10 cellular contexts compared by ENCODE assay signal in genomic region chr6:44475417-44475778, GRCh38.
DNase-seq lines count a peak whose midpoint lies in the region; ATAC-seq and TF ChIP-seq lines count a peak whose summit lies in the region.
"Had no signal": no experiment of that assay in that cellular context is flagged by ENCODE, and none has a peak within 500 bp of the region (broad histone marks: within the 10 kb centered on the region; RNA-seq: fewer than 3 reads in every experiment).

No MANE protein-coding gene starts in this region.

- ATAC-seq in GM19351 (IDR thresholded peaks at IDR 0.05; ENCODE audit: unreplicated experiment) (peak; percentile 18), HG02610 (IDR thresholded peaks at IDR 0.05; ENCODE audit: unreplicated experiment) (peak; percentile 14), GM21737 (IDR thresholded peaks at IDR 0.05; ENCODE audit: unreplicated experiment) (no peak), HG03460 (IDR thresholded peaks at IDR 0.05; ENCODE audit: unreplicated experiment) (no peak)
- peak; percentile 8 for ATAC-seq in activated naive CD8-positive, alpha-beta T cell treated with anti-CD3 and anti-CD28 coated beads, Interleukin-2, amount 50 U/mL, for 24 hours

- H3K4me2 ChIP-seq in parathyroid adenoma (ENCODE audit: low read length), result no peak overlapping the region

- H3K27ac Mint-ChIP-seq in activated naive CD8-positive, alpha-beta T cell treated with anti-CD3 and anti-CD28 coated beads, Interleukin-2, amount 50 U/mL, for 24 hours, result no peak overlapping the region

- H3K27me3 ChIP-seq in parathyroid adenoma (ENCODE audit: control insufficient read depth, insufficient read depth, low read length), result no peaks in the 10 kb centered on the region
- no peaks in the 10 kb centered on the region for H3K27me3 ChIP-seq in effector memory CD4-positive, alpha-beta T cell (replicated peaks; ENCODE audit: control insufficient read depth, insufficient read depth, low read length, poor library complexity, severe bottlenecking)
- H3K27me3 ChIP-seq: heart left ventricle, testis had no signal

- no peak overlapping the region for H3K4me3 Mint-ChIP-seq in activated naive CD8-positive, alpha-beta T cell treated with anti-CD3 and anti-CD28 coated beads, Interleukin-2, amount 50 U/mL, for 24 hours

- TF ChIP-seq CTCF in parathyroid adenoma (IDR thresholded peaks at IDR 0.05), result no peak

- no peak overlapping the region for H3K9ac ChIP-seq in parathyroid adenoma

- H3K9me3 ChIP-seq in parathyroid adenoma (ENCODE audit: control insufficient read depth, low read length), result no peaks in the 10 kb centered on the region
- H3K9me3 ChIP-seq in effector memory CD4-positive, alpha-beta T cell (ENCODE audit: control insufficient read depth, low read length), result no peaks in the 10 kb centered on the region
- H3K9me3 ChIP-seq: heart left ventricle, testis had no signal

- H3K4me1 Mint-ChIP-seq in activated naive CD8-positive, alpha-beta T cell treated with anti-CD3 and anti-CD28 coated beads, Interleukin-2, amount 50 U/mL, for 24 hours, result peaks cover 2% of the 10 kb centered on the region

- H3K27ac ChIP-seq in parathyroid adenoma, result no peak overlapping the region
- no peak overlapping the region for H3K27ac ChIP-seq in effector memory CD4-positive, alpha-beta T cell (ENCODE audit: insufficient read depth, low read length, poor library complexity, severe bottlenecking)
- H3K27ac ChIP-seq: testis had no signal

- H3K36me3 ChIP-seq in parathyroid adenoma (ENCODE audit: control insufficient read depth, insufficient read depth, low read length), result no peaks in the 10 kb centered on the region
- H3K36me3 ChIP-seq in effector memory CD4-positive, alpha-beta T cell (ENCODE audit: control insufficient read depth, insufficient read depth, low read length), result no peaks in the 10 kb centered on the region
- H3K36me3 ChIP-seq: heart left ventricle had no signal

- H3K36me3 Mint-ChIP-seq in activated naive CD8-positive, alpha-beta T cell treated with anti-CD3 and anti-CD28 coated beads, Interleukin-2, amount 50 U/mL, for 24 hours (ENCODE audit: low read depth), result no peaks in the 10 kb centered on the region

- H3K4me1 ChIP-seq in parathyroid adenoma, result peaks cover 6% of the 10 kb centered on the region
- H3K4me1 ChIP-seq in effector memory CD4-positive, alpha-beta T cell (ENCODE audit: control insufficient read depth, insufficient read depth, low read length, poor library complexity, severe bottlenecking), result peaks cover 6% of the 10 kb centered on the region

- no peaks in the 10 kb centered on the region for H3K9me3 Mint-ChIP-seq in activated naive CD8-positive, alpha-beta T cell treated with anti-CD3 and anti-CD28 coated beads, Interleukin-2, amount 50 U/mL, for 24 hours

- no peaks in the 10 kb centered on the region for H3K79me2 ChIP-seq in parathyroid adenoma

- peaks cover 2% of the 10 kb centered on the region for H3K27me3 Mint-ChIP-seq in activated naive CD8-positive, alpha-beta T cell treated with anti-CD3 and anti-CD28 coated beads, Interleukin-2, amount 50 U/mL, for 24 hours

- peak overlapping the region; percentile 76 for H2AFZ ChIP-seq in parathyroid adenoma

- no peak for DNase-seq in activated naive CD8-positive, alpha-beta T cell treated with anti-CD3 and anti-CD28 coated beads, Interleukin-2, amount 50 U/mL, for 24 hours
- no peak for DNase-seq in cortex of kidney (lab: John Stamatoyannopoulos, UW)
- DNase-seq in effector memory CD4-positive, alpha-beta T cell, result no peak

- H3K4me3 ChIP-seq in parathyroid adenoma (ENCODE audit: low read depth, low read length), result no peak overlapping the region
- H3K4me3 ChIP-seq in effector memory CD4-positive, alpha-beta T cell (ENCODE audit: insufficient read depth, low read depth, low read length, poor library complexity, severe bottlenecking), result no peak overlapping the region
- H3K4me3 ChIP-seq: testis had no signal

Comparison
In these comparisons a context has a peak if more than half of its experiments do, and no peak if none do; other contexts are left out.
1. ATAC-seq: peak in GM19351 (single experiment), HG02610 (single experiment) and activated naive CD8-positive, alpha-beta T cell treated with anti-CD3 and anti-CD28 coated beads, Interleukin-2, amount 50 U/mL, for 24 hours (single experiment); none in GM21737 (single experiment) and HG03460 (single experiment).